Comparison of ENCODE assay signal across 9 cellular contexts in the genomic region with DNA sequence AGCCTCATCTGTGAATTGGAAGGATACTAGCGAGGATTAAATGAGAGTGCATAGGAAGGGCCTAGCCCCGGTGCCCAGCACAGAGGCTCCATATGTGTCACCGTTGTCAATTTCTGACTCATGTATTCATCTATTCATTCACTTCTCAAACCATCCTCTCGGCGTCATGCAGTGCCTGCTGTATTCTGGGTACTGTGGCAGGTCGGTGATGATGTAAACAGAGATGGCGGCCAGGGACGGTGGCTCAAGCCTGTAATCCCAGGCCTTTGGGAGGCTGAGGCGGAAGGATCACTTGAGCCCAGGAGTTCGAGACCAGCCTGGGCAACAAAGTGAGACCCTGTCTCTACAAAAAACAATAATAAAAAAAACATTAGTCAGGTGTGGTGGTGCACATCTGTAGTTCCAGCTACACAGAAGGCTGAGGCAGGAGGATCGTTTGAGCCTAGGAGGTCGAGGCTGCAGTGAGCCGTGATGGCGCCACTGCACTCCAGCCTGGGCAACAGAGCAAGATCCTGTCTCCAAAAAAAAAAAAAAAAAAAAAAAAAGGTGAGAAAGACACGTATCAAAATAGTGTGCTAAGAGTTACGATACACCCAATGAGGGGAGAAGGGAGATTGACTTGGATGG. TPM values are rescaled to one million over a fixed set of nuclear protein-coding genes. Genes with fewer than 3 reads are reported as not detected.
A peak's percentile ranks its signal among the peaks of the same experiment; 100 is the strongest.
DNase-seq lines count a peak whose midpoint lies in the region; ATAC-seq, FAIRE-seq and TF ChIP-seq lines count a peak whose summit lies in the region.
"Had no signal": no experiment of that assay in that cellular context is flagged by ENCODE, and none has a peak within 500 bp of the region (broad histone marks: within the 10 kb centered on the region; RNA-seq: fewer than 3 reads in every experiment).

No MANE protein-coding gene starts in this region.

- H2BK12ac ChIP-seq in trophoblast cell (ENCODE audit: low read length), result no peak overlapping the region

- no peak overlapping the region for H2AFZ ChIP-seq in trophoblast cell (ENCODE audit: insufficient read depth, low read length, poor library complexity)

- no peak overlapping the region for H2BK5ac ChIP-seq in trophoblast cell (ENCODE audit: low read depth, low read length, poor library complexity)

- TF ChIP-seq EP300 in stomach (IDR thresholded peaks at IDR 0.05), result no peak

- H4K12ac ChIP-seq in trophoblast cell (ENCODE audit: low read depth, low read length), result no peak overlapping the region

- CTCF ChIA-PET in activated CD8-positive, alpha-beta T cell treated with anti-CD3 and anti-CD28 coated beads, Interleukin-2, amount 10 ng/mL, durations not matched to agents 7 days and 5 days (lab: Charles Lee), result interaction anchor here (0.6 to 8.9 kb wide), 60 partner anchors 10 to 666 kb away, joined by 3 to 195 read pairs (median 8); partner anchors contain the start of genes CDK12, IKZF3, MIEN1 and PGAP3

- H3K36me3 Mint-ChIP-seq in activated CD8-positive, alpha-beta T cell treated with anti-CD3 and anti-CD28 coated beads, Interleukin-2, amount 10 ng/mL, durations not matched to agents 7 days and 5 days (ENCODE audit: low read depth), result no peaks in the 10 kb centered on the region

- H3K36me3 ChIP-seq in trophoblast cell (ENCODE audit: control insufficient read depth in 1 of 2, insufficient read depth in 2 of 2, low read length in 2 of 2), result no peaks in the 10 kb centered on the region
- H3K36me3 ChIP-seq in stomach, result no peaks in the 10 kb centered on the region

- H4K91ac ChIP-seq in trophoblast cell (ENCODE audit: low read depth, low read length), result no peak overlapping the region

- DNase-seq in GM19239 (ENCODE audit: insufficient read length, low spot score) (no peak), trophoblast cell (no peak), stomach (no peak), T-helper 9 cell (no peak), sciatic nerve (ENCODE audit: low spot score) (no peak)
- DNase-seq in activated CD8-positive, alpha-beta T cell treated with anti-CD3 and anti-CD28 coated beads, Interleukin-2, amount 10 ng/mL, durations not matched to agents 7 days and 5 days, result peak; percentile 44

- peaks cover 2 to 6% of the 10 kb centered on the region in 2 experiments for H3K4me1 ChIP-seq in trophoblast cell (ENCODE audit: control insufficient read depth in 1 of 2, insufficient read depth in 2 of 2, low read length in 2 of 2)
- H3K4me1 ChIP-seq in stomach, result peaks cover 15 to 49% (median 47%) of the 10 kb centered on the region in 4 donors

- H3K18ac ChIP-seq in trophoblast cell (ENCODE audit: low read length), result no peak overlapping the region

- H3K4me2 ChIP-seq in trophoblast cell (ENCODE audit: low read length), result peak overlapping the region; percentile 9

- peaks cover 2% of the 10 kb centered on the region for H3K9me3 ChIP-seq in trophoblast cell (ENCODE audit: insufficient read depth, low read depth, low read length)
- H3K9me3 ChIP-seq in stomach, result no peaks in the 10 kb centered on the region

- H3K27ac Mint-ChIP-seq in activated CD8-positive, alpha-beta T cell treated with anti-CD3 and anti-CD28 coated beads, Interleukin-2, amount 10 ng/mL, durations not matched to agents 7 days and 5 days, result peak overlapping the region; percentile 79

- H2BK120ac ChIP-seq in trophoblast cell (ENCODE audit: insufficient read depth, low read length, poor library complexity), result no peak overlapping the region

- no peak for TF ChIP-seq POLR2A in stomach (IDR thresholded peaks at IDR 0.05)

- H4K8ac ChIP-seq in trophoblast cell (ENCODE audit: low read depth, low read length), result no peak overlapping the region

- peaks cover 47% of the 10 kb centered on the region for H3K27me3 ChIP-seq in trophoblast cell (ENCODE audit: insufficient read depth, low read length)
- peaks cover 10 to 64% (median 29%) of the 10 kb centered on the region in 3 donors for H3K27me3 ChIP-seq in stomach

- H3K4me3 ChIP-seq in trophoblast cell (ENCODE audit: low read depth, low read length) (no peak overlapping the region), stomach (no peak overlapping the region)
- H3K4me3 ChIP-seq: coronary artery had no signal

- H3K27me3 Mint-ChIP-seq in activated CD8-positive, alpha-beta T cell treated with anti-CD3 and anti-CD28 coated beads, Interleukin-2, amount 10 ng/mL, durations not matched to agents 7 days and 5 days (ENCODE audit: low read depth), result peaks cover 35% of the 10 kb centered on the region

- H3K79me1 ChIP-seq in trophoblast cell (ENCODE audit: low read length), result no peaks in the 10 kb centered on the region

- TF ChIP-seq CTCF in stomach (IDR thresholded peaks at IDR 0.05), result no peak

- ATAC-seq in HG03439 (IDR thresholded peaks at IDR 0.05; ENCODE audit: unreplicated experiment) (peak; percentile 18), sciatic nerve (no peak), GM21528 (IDR thresholded peaks at IDR 0.05; ENCODE audit: low FRiP score, unreplicated experiment) (no peak)
- ATAC-seq in activated CD8-positive, alpha-beta T cell treated with anti-CD3 and anti-CD28 coated beads, Interleukin-2, amount 10 ng/mL, durations not matched to agents 7 days and 5 days, result peak; percentile 20

- intact Hi-C loops in stomach (cut with DNase I; ENCODE audit: low total_unique reads), result no loop called here
- intact Hi-C loops in sciatic nerve (cut with DNase I), result loop anchor here (5.0 kb wide), 2 partner anchors 50 to 130 kb away; no protein-coding TSS in a partner anchor

- WGBS in trophoblast cell (ENCODE audit: extremely low coverage, insufficient coverage, insufficient read length), result no CpG with 5 or more reads among the region's 16 CpGs
- WGBS in stomach, 5 donors, result 48 to 60% (median 55%) methylated on average over 16 of the region's 16 CpGs

- no peak overlapping the region for H3K4ac ChIP-seq in trophoblast cell (ENCODE audit: low read depth, low read length)

- peak; percentile 39 for FAIRE-seq in GM19239 (lab: Jason Lieb, UNC)

- no peaks in the 10 kb centered on the region for H3K9me3 Mint-ChIP-seq in activated CD8-positive, alpha-beta T cell treated with anti-CD3 and anti-CD28 coated beads, Interleukin-2, amount 10 ng/mL, durations not matched to agents 7 days and 5 days (ENCODE audit: insufficient read depth)

- H2AK5ac ChIP-seq in trophoblast cell (ENCODE audit: low read length), result no peak overlapping the region

- H3K27ac ChIP-seq in trophoblast cell (ENCODE audit: low read depth, low read length), result no peak overlapping the region
- H3K27ac ChIP-seq in stomach, result peak overlapping the region in 1 of 5 donors; percentile 18
- H3K27ac ChIP-seq: coronary artery had no signal

- POLR2A ChIA-PET in activated CD8-positive, alpha-beta T cell treated with anti-CD3 and anti-CD28 coated beads, Interleukin-2, amount 10 ng/mL, durations not matched to agents 7 days and 5 days (lab: Charles Lee), result interaction anchor here (1.0 to 1.3 kb wide), 4 partner anchors 12 to 151 kb away, joined by 3 to 5 read pairs (median 3); partner anchors contain the start of gene MIEN1

- H3K9ac ChIP-seq in trophoblast cell (ENCODE audit: low read length), result no peak overlapping the region

- H3K4me3 Mint-ChIP-seq in activated CD8-positive, alpha-beta T cell treated with anti-CD3 and anti-CD28 coated beads, Interleukin-2, amount 10 ng/mL, durations not matched to agents 7 days and 5 days, result peak overlapping the region; percentile 62

- H3K4me1 Mint-ChIP-seq in activated CD8-positive, alpha-beta T cell treated with anti-CD3 and anti-CD28 coated beads, Interleukin-2, amount 10 ng/mL, durations not matched to agents 7 days and 5 days (ENCODE audit: low read depth), result peaks cover 27% of the 10 kb centered on the region

- no peak overlapping the region for H3K23ac ChIP-seq in trophoblast cell (ENCODE audit: low read length)

- H3K79me2 ChIP-seq in trophoblast cell (ENCODE audit: control insufficient read depth, insufficient read depth, low read length, poor library complexity), result no peaks in the 10 kb centered on the region

- H3K14ac ChIP-seq in trophoblast cell (ENCODE audit: low read length), result no peak overlapping the region

RNA-seq across cellular contexts. Expression of gene PPP1R1B, which starts 4.3 kb away (rescaled TPM):
- not detected for total RNA-seq in activated CD8-positive, alpha-beta T cell treated with anti-CD3 and anti-CD28 coated beads, Interleukin-2, amount 10 ng/mL, durations not matched to agents 7 days and 5 days
- 0.07 and 0.12 TPM in 2 replicates for polyA plus RNA-seq in trophoblast cell (2013)
- total RNA-seq in stomach (100 to 1,000 TPM in 1 of 5 donors, 10 to 100 TPM in 2, 1 to 10 TPM in 1, under 1 TPM in 1; 0.58 to 279 (median 11.0) TPM), sciatic nerve (3.3 TPM)
- polyA plus RNA-seq in stomach, result 10 to 100 TPM in 1 of 3 donors, 1 to 10 TPM in 2; 5.0 to 20.9 (median 9.5) TPM

RNA-seq across cellular contexts. Expression of gene STARD3, which starts 14.5 kb away (rescaled TPM):
- 10 to 100 TPM; 69.0 to 72.1 TPM for total RNA-seq in activated CD8-positive, alpha-beta T cell treated with anti-CD3 and anti-CD28 coated beads, Interleukin-2, amount 10 ng/mL, durations not matched to agents 7 days and 5 days
- 51.9 and 53.4 TPM in 2 replicates for polyA plus RNA-seq in trophoblast cell (2013)
- total RNA-seq in stomach (1,000 to 10,000 TPM in 1 of 5 donors, 100 to 1,000 TPM in 1, 10 to 100 TPM in 3; 26.4 to 1,091 (median 72.1) TPM), sciatic nerve (81.8 TPM)
- 10 to 100 TPM; 28.1 to 53.5 (median 30.8) TPM for polyA plus RNA-seq in stomach

RNA-seq across cellular contexts. Expression of gene NEUROD2, which starts 14.8 kb away (rescaled TPM):
- not detected for total RNA-seq in activated CD8-positive, alpha-beta T cell treated with anti-CD3 and anti-CD28 coated beads, Interleukin-2, amount 10 ng/mL, durations not matched to agents 7 days and 5 days
- polyA plus RNA-seq in trophoblast cell (2013), result not detected in 2 replicates
- not detected for total RNA-seq in stomach
- polyA plus RNA-seq in stomach, result under 1 TPM; 0.03 to 0.31 (median 0.25) TPM
- total RNA-seq in sciatic nerve, result not detected

RNA-seq across cellular contexts. Expression of gene TCAP, which starts 42.7 kb away (rescaled TPM):
- 1 to 10 TPM; 1.3 to 1.8 TPM for total RNA-seq in activated CD8-positive, alpha-beta T cell treated with anti-CD3 and anti-CD28 coated beads, Interleukin-2, amount 10 ng/mL, durations not matched to agents 7 days and 5 days
- polyA plus RNA-seq in trophoblast cell (2013), result 0.15 and 0.19 TPM in 2 replicates
- total RNA-seq in stomach (1 to 10 TPM in 1 of 5 donors, under 1 TPM in 2, not detected in 2; 0.89 to 4.3 (median 0.92) TPM), sciatic nerve (2.0 TPM)
- polyA plus RNA-seq in stomach, result 10 to 100 TPM in 1 of 3 donors, 1 to 10 TPM in 1, under 1 TPM in 1; 0.88 to 14.1 (median 3.5) TPM

RNA-seq across cellular contexts. Expression of gene PNMT, which starts 45.8 kb away (rescaled TPM):
- total RNA-seq in activated CD8-positive, alpha-beta T cell treated with anti-CD3 and anti-CD28 coated beads, Interleukin-2, amount 10 ng/mL, durations not matched to agents 7 days and 5 days, result not detected
- 0.05 and 0.07 TPM in 2 replicates for polyA plus RNA-seq in trophoblast cell (2013)
- total RNA-seq in stomach, result 1 to 10 TPM in 2 of 5 donors, under 1 TPM in 1, not detected in 2; 0.45 to 9.0 (median 2.9) TPM
- 10 to 100 TPM in 2 of 3 donors, 1 to 10 TPM in 1; 5.3 to 16.6 (median 13.0) TPM for polyA plus RNA-seq in stomach
- total RNA-seq in sciatic nerve, result 1.3 TPM

Comparison
In these comparisons a context has a peak if more than half of its experiments do, and no peak if none do; other contexts are left out.
1. ATAC-seq: peak in HG03439 (single experiment) and activated CD8-positive, alpha-beta T cell treated with anti-CD3 and anti-CD28 coated beads, Interleukin-2, amount 10 ng/mL, durations not matched to agents 7 days and 5 days (single experiment); none in sciatic nerve (single experiment) and GM21528 (single experiment).